22 cellular contexts compared by ENCODE assay signal in genomic region chr2:239393941-239394340, GRCh38. TPM values are rescaled to one million over a fixed set of nuclear protein-coding genes. Genes with fewer than 3 reads are reported as not detected.
DNase-seq lines count a peak whose midpoint lies in the region; ATAC-seq and TF ChIP-seq lines count a peak whose summit lies in the region.
"Had no signal": no experiment of that assay in that cellular context is flagged by ENCODE, and none has a peak within 500 bp of the region (broad histone marks: within the 10 kb centered on the region; RNA-seq: fewer than 3 reads in every experiment).

No MANE protein-coding gene starts in this region.

- H3K4me1 ChIP-seq in mammary epithelial cell (ENCODE audit: insufficient read depth, low read length) (peaks cover under 1% of the 10 kb centered on the region), esophagus muscularis mucosa (peaks cover 67 to 82% (median 77%) of the 10 kb centered on the region in 4 donors), aorta (ENCODE audit: control insufficient read depth in 1 of 2, insufficient read depth in 2 of 2, low read length in 2 of 2) (no peaks in the 10 kb centered on the region), mesendoderm (ENCODE audit: control insufficient read depth, low read depth, low read length) (no peaks in the 10 kb centered on the region)
- H3K4me1 ChIP-seq: prostate gland had no signal

- TF ChIP-seq CTCF in MCF 10A (IDR thresholded peaks at IDR 0.05; ENCODE audit: unreplicated experiment): no peak
- TF ChIP-seq CTCF in mammary epithelial cell (conservative IDR thresholded peaks at IDR 0.05 in 1 of 2, IDR thresholded peaks at IDR 0.05 in 1 of 2; ENCODE audit: extremely low read depth in 1 of 2, insufficient read depth in 1 of 2, low read depth in 1 of 2, low read length in 2 of 2): no peak
- TF ChIP-seq CTCF in esophagus muscularis mucosa (IDR thresholded peaks at IDR 0.05): no peak
- no peak for TF ChIP-seq CTCF in neural crest cell (conservative IDR thresholded peaks at IDR 0.05)

- H3K9ac ChIP-seq in mammary epithelial cell (ENCODE audit: insufficient read depth, low read length) (no peak overlapping the region), mesendoderm (ENCODE audit: low read length) (no peak overlapping the region)

- BruUV-seq in MCF 10A (replicated peaks; lab: Mats Ljungman, UMichigan) (no TSS peak), mammary epithelial cell (replicated peaks; lab: Mats Ljungman, UMichigan) (no TSS peak)

- no peak overlapping the region for H3K56ac ChIP-seq in mesendoderm (ENCODE audit: low read length)

- WGBS in mammary epithelial cell (ENCODE audit: low coverage, missing lambda C conversion rate): 92% methylated on average over 3 of the region's 3 CpGs
- 57% methylated on average over 3 of the region's 3 CpGs for WGBS in esophagus muscularis mucosa
- 78 to 84% methylated on average over 3 of the region's 3 CpGs for WGBS in aorta, 2 donors
- WGBS in mesendoderm (ENCODE audit: extremely low coverage, insufficient coverage, low lambda C conversion rate): no CpG with 5 or more reads among the region's 3 CpGs

- H3K36me3 ChIP-seq in mammary epithelial cell (ENCODE audit: insufficient read depth, low read length) (no peaks in the 10 kb centered on the region), esophagus muscularis mucosa (peaks cover 0 to 8% (median 3%) of the 10 kb centered on the region in 4 donors), aorta (ENCODE audit: control insufficient read depth in 1 of 2, insufficient read depth in 2 of 2, low read length in 1 of 2) (no peaks in the 10 kb centered on the region), mesendoderm (ENCODE audit: control insufficient read depth, insufficient read depth, low read length) (no peaks in the 10 kb centered on the region)
- H3K36me3 ChIP-seq: prostate gland had no signal

- H3K4ac ChIP-seq in mesendoderm (ENCODE audit: low read depth, low read length): no peak overlapping the region

- DNase-seq in MCF 10A (ENCODE audit: unreplicated experiment) (no peak), mammary epithelial cell (no peak), esophagus muscularis mucosa (ENCODE audit: extremely low spot score) (no peak), neural crest cell (ENCODE audit: low read depth, low spot score) (no peak), aorta (no peak), NCI-H1694 (lab: John Stamatoyannopoulos, UW) (no peak), HPDE6-E6E7 (ENCODE audit: extremely low spot score) (no peak), mesendoderm (no peak)
- DNase-seq: activated naive CD4-positive, alpha-beta T cell treated with anti-CD3 and anti-CD28 coated beads, Interleukin-2, amount 50 U/mL, for 16 hours; CD4-positive, alpha-beta T cell; immature natural killer cell; naive thymus-derived CD8-positive, alpha-beta T cell; NCI-H69; OCI-M1 had no signal

- no peaks in the 10 kb centered on the region for H4K20me1 ChIP-seq in mammary epithelial cell (ENCODE audit: insufficient read depth, low read length)

- no peak overlapping the region for H4K8ac ChIP-seq in mesendoderm (ENCODE audit: low read depth, low read length)

- H3K4me2 ChIP-seq in mammary epithelial cell (ENCODE audit: insufficient read depth, low read depth, low read length) (no peak overlapping the region), mesendoderm (ENCODE audit: low read length) (no peak overlapping the region)

- H3K27ac Mint-ChIP-seq in MCF 10A (ENCODE audit: low read depth, unreplicated experiment) (peak overlapping the region; percentile 39), neural crest cell (ENCODE audit: unreplicated experiment) (no peak overlapping the region)
- H3K27ac Mint-ChIP-seq: activated CD8-positive, alpha-beta T cell treated with anti-CD3 and anti-CD28 coated beads for 36 hours; activated T-cell treated with anti-CD3 and anti-CD28 coated beads, Interleukin-2, amount 50 U/mL, for 24 hours; T-helper 1 cell treated with Interleukin-12 subunit alpha and Interleukin-12 subunit beta and Interleukin-4 antibody, amounts not matched to agents 30 μg/mL and 1 μg/mL, for 36 hours had no signal

- no peak for TF ChIP-seq EP300 in esophagus muscularis mucosa (IDR thresholded peaks at IDR 0.05)

- dilution Hi-C loops in mammary epithelial cell (cut with HindIII; ENCODE audit: low sequenced_read_pairs): no loop called here

- no peak for TF ChIP-seq POLR2A in esophagus muscularis mucosa (IDR thresholded peaks at IDR 0.05; ENCODE audit: low read depth)

- H3K9me3 Mint-ChIP-seq in MCF 10A (ENCODE audit: unreplicated experiment) (no peaks in the 10 kb centered on the region), neural crest cell (no peaks in the 10 kb centered on the region)
- H3K9me3 Mint-ChIP-seq: activated CD8-positive, alpha-beta T cell treated with anti-CD3 and anti-CD28 coated beads for 36 hours; activated T-cell treated with anti-CD3 and anti-CD28 coated beads, Interleukin-2, amount 50 U/mL, for 24 hours; CD4-positive, alpha-beta T cell; immature natural killer cell; naive thymus-derived CD8-positive, alpha-beta T cell; T-helper 1 cell treated with Interleukin-12 subunit alpha and Interleukin-12 subunit beta and Interleukin-4 antibody, amounts not matched to agents 30 μg/mL and 1 μg/mL, for 36 hours had no signal

- peaks cover 35% of the 10 kb centered on the region for H3K79me1 ChIP-seq in mesendoderm (ENCODE audit: low read length)

- H3K4me3 ChIP-seq in mammary epithelial cell (replicated peaks in 1 of 3; ENCODE audit: insufficient read depth in 1 of 3, low read depth in 2 of 3, low read length in 3 of 3) (no peak overlapping the region), esophagus muscularis mucosa (no peak overlapping the region), aorta (ENCODE audit: low read length in 2 of 2) (no peak overlapping the region), mesendoderm (ENCODE audit: low read length) (no peak overlapping the region)
- H3K4me3 ChIP-seq: coronary artery, lung, prostate gland, thoracic aorta had no signal

- no peak overlapping the region for H3K23ac ChIP-seq in mesendoderm (ENCODE audit: low read length)

- H2AFZ ChIP-seq in mammary epithelial cell (ENCODE audit: low read depth, low read length): no peak overlapping the region

- no peak overlapping the region for H2BK120ac ChIP-seq in mesendoderm (ENCODE audit: low read depth, low read length)

- H3K9me3 ChIP-seq in mammary epithelial cell (replicated peaks; ENCODE audit: insufficient read depth, low read length): no peaks in the 10 kb centered on the region
- H3K9me3 ChIP-seq in esophagus muscularis mucosa: no peaks in the 10 kb centered on the region
- H3K9me3 ChIP-seq in aorta (ENCODE audit: control insufficient read depth, low read length): no peaks in the 10 kb centered on the region
- H3K9me3 ChIP-seq: prostate gland, thoracic aorta had no signal

- H3K18ac ChIP-seq in mesendoderm (ENCODE audit: low read length): no peak overlapping the region

- H3K4me3 Mint-ChIP-seq in MCF 10A (ENCODE audit: unreplicated experiment) (no peak overlapping the region), neural crest cell (peak overlapping the region; percentile 11)
- H3K4me3 Mint-ChIP-seq: activated CD8-positive, alpha-beta T cell treated with anti-CD3 and anti-CD28 coated beads for 36 hours; activated T-cell treated with anti-CD3 and anti-CD28 coated beads, Interleukin-2, amount 50 U/mL, for 24 hours; CD4-positive, alpha-beta T cell; immature natural killer cell; T-helper 1 cell treated with Interleukin-12 subunit alpha and Interleukin-12 subunit beta and Interleukin-4 antibody, amounts not matched to agents 30 μg/mL and 1 μg/mL, for 36 hours had no signal

- POLR2A ChIA-PET in MCF 10A (lab: Yijun Ruan, JAX): no interaction called here

- H3K36me3 Mint-ChIP-seq in MCF 10A (ENCODE audit: insufficient read depth, unreplicated experiment) (peaks cover 13% of the 10 kb centered on the region), neural crest cell (ENCODE audit: low read depth) (peaks cover 6% of the 10 kb centered on the region)

- peaks cover 68% of the 10 kb centered on the region for H3K79me2 ChIP-seq in mammary epithelial cell (ENCODE audit: insufficient read depth, low read length)
- H3K79me2 ChIP-seq in mesendoderm (ENCODE audit: control insufficient read depth, insufficient read depth, low read length): peaks cover 69% of the 10 kb centered on the region

- no peak overlapping the region for H2AK5ac ChIP-seq in mesendoderm (ENCODE audit: low read length)

- intact Hi-C loops in MCF 10A (cut with micrococcal nuclease) (no loop called here), mammary epithelial cell (cut with micrococcal nuclease) (loop anchor here (10.0 kb wide), 1 partner anchor 359 kb away; no protein-coding TSS in a partner anchor), esophagus muscularis mucosa (cut with DNase I) (loop anchor here (10.0 kb wide), 1 partner anchor 249 kb away; no protein-coding TSS in a partner anchor), aorta (cut with DNase I) (loop anchor here in 1 of 2 donors (10.0 kb wide), 1 partner anchor 169 kb away; no protein-coding TSS in a partner anchor)

- H3K27me3 ChIP-seq in mammary epithelial cell (ENCODE audit: insufficient read depth, low read length): no peaks in the 10 kb centered on the region
- no peaks in the 10 kb centered on the region for H3K27me3 ChIP-seq in esophagus muscularis mucosa
- H3K27me3 ChIP-seq in aorta (ENCODE audit: control insufficient read depth in 1 of 2, insufficient read depth in 2 of 2, low read length in 1 of 2): no peaks in the 10 kb centered on the region
- H3K27me3 ChIP-seq in mesendoderm (ENCODE audit: insufficient read depth, low read length, poor library complexity): no peaks in the 10 kb centered on the region

- no peak overlapping the region for H2BK5ac ChIP-seq in mesendoderm (ENCODE audit: low read length)

- no peaks in the 10 kb centered on the region for H3K27me3 Mint-ChIP-seq in MCF 10A (ENCODE audit: insufficient read depth, unreplicated experiment)
- no peaks in the 10 kb centered on the region for H3K27me3 Mint-ChIP-seq in neural crest cell (ENCODE audit: low read depth)
- H3K27me3 Mint-ChIP-seq: activated CD8-positive, alpha-beta T cell treated with anti-CD3 and anti-CD28 coated beads for 36 hours; activated T-cell treated with anti-CD3 and anti-CD28 coated beads, Interleukin-2, amount 50 U/mL, for 24 hours; CD4-positive, alpha-beta T cell; naive thymus-derived CD8-positive, alpha-beta T cell had no signal

- CTCF ChIA-PET in MCF 10A (lab: Yijun Ruan, JAX) (interaction anchor here (1.0 kb wide), 1 partner anchor 267 kb away, joined by 3 read pairs; no protein-coding TSS in a partner anchor), mammary epithelial cell (lab: Charles Lee; ENCODE audit: low non-redundant PET) (no interaction called here)

- H3K4me1 Mint-ChIP-seq in MCF 10A (ENCODE audit: insufficient read depth, unreplicated experiment): peaks cover 9% of the 10 kb centered on the region
- peaks cover 56% of the 10 kb centered on the region for H3K4me1 Mint-ChIP-seq in neural crest cell

- no peak overlapping the region for H2BK15ac ChIP-seq in mesendoderm (replicated peaks; ENCODE audit: low read depth)

- ATAC-seq in aorta (ENCODE audit: low FRiP score): no peak
- ATAC-seq: activated CD8-positive, alpha-beta T cell treated with anti-CD3 and anti-CD28 coated beads for 36 hours; HepG2; naive thymus-derived CD8-positive, alpha-beta T cell had no signal

- in situ Hi-C loops in mammary epithelial cell (cut with MboI; ENCODE audit: low sequenced_read_pairs in 2 of 2): no loop called here

- H4K5ac ChIP-seq in mesendoderm (ENCODE audit: low read length): no peak overlapping the region

- H3K27ac ChIP-seq in mammary epithelial cell (ENCODE audit: insufficient read depth, low read depth, low read length) (no peak overlapping the region), esophagus muscularis mucosa (replicated peaks in 1 of 4) (peak overlapping the region in 3 of 4 donors; percentile 22 to 23 (median 22)), aorta (ENCODE audit: low read depth in 1 of 2, low read length in 2 of 2) (no peak overlapping the region), mesendoderm (ENCODE audit: low read depth, low read length) (no peak overlapping the region)
- H3K27ac ChIP-seq: coronary artery, prostate gland, thoracic aorta had no signal

RNA-seq across cellular contexts. Expression of gene HDAC4, which starts 6.9 kb away (rescaled TPM):
- total RNA-seq in MCF 10A (2022) (21.8 and 23.8 TPM in 2 replicates), mammary epithelial cell (10 to 100 TPM; 18.4 to 20.2 TPM), esophagus muscularis mucosa (100 to 1,000 TPM in 1 of 4 donors, 10 to 100 TPM in 3; 59.4 to 119 (median 76.1) TPM), neural crest cell (50.7 and 52.1 TPM in 2 replicates), aorta (10 to 100 TPM; 50.7 to 75.5 TPM)
- polyA plus RNA-seq in mammary epithelial cell (8.9 TPM), aorta (1 to 10 TPM; 6.8 to 9.6 TPM)
- polyA minus RNA-seq in mammary epithelial cell: 12.6 TPM
- polyA plus RNA-seq in mesendoderm (2013, experiment 1 of 2): 14.4 TPM
- polyA plus RNA-seq in mesendoderm (2013, experiment 2 of 2): 12.7 TPM

Comparison
In these comparisons a context has a peak if more than half of its experiments do, and no peak if none do; other contexts are left out.
1. H3K27ac ChIP-seq: peak in esophagus muscularis mucosa (3 of 4); none in mammary epithelial cell (single experiment), aorta (0 of 2) and mesendoderm (single experiment).